Comparison of ENCODE assay signal across 25 cellular contexts in the genomic region with DNA sequence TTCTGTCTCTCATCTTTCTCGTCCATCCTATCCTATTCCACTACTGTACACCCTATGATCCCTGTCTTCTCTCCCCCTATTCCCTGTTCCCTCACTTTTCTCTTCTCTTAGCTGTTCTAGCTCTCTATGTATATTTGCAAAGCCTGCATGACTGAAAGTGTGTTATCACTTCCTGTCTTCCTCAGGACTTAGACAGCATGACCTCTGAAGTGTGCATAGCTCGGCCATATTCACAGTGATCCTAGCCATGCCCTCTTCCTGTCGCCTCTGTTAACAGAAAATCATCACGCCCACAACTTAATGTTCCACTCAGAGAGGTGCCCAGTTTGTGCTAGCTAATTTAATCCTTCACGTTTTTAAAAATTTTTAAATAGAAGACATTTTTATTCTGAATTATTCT. TPM values are rescaled to one million over a fixed set of nuclear protein-coding genes. Genes with fewer than 3 reads are reported as not detected.
"Had no signal": no experiment of that assay in that cellular context is flagged by ENCODE, and none has a peak within 500 bp of the region (broad histone marks: within the 10 kb centered on the region; RNA-seq: fewer than 3 reads in every experiment).

No MANE protein-coding gene starts in this region.

- H3K4me1 Mint-ChIP-seq: activated B cell treated with CpG ODN at 0.5 μM for 24 hours; activated naive CD8-positive, alpha-beta T cell treated with anti-CD3 and anti-CD28 coated beads for 36 hours; naive B cell; stimulated activated naive B cell treated with anti-CD40 and anti-IgM and Interleukin-4, amounts not matched to agents 10 μg/mL and 1 μg/mL and 100 μg/mL, for 72 hours had no signal

- H3K9ac ChIP-seq: neural progenitor cell had no signal

- H3K9me3 Mint-ChIP-seq: activated B cell treated with CpG ODN at 0.5 μM for 24 hours; activated naive CD8-positive, alpha-beta T cell treated with anti-CD3 and anti-CD28 coated beads for 36 hours; activated T-cell treated with anti-CD3 and anti-CD28 coated beads, Interleukin-2, amount 50 U/mL, for 4 hours; activated T-helper 2 cell treated with anti-CD3 and anti-CD28 coated beads, Interferon-gamma antibody, Interleukin-2, Interleukin-4, amounts not matched to agents 10 μg/mL and 5 μg/mL and 100 μg/mL, durations not matched to agents 14 hours and 24 hours and 36 hours; neural progenitor cell; stimulated activated naive B cell treated with anti-CD40 and anti-IgM and Interleukin-4, amounts not matched to agents 10 μg/mL and 1 μg/mL and 100 μg/mL, for 72 hours; T-helper 2 cell treated with Interferon-gamma antibody and Interleukin-4, amounts not matched to agents 5 μg/mL and 100 μg/mL, for 36 hours had no signal

- H3K4me3 ChIP-seq: breast epithelium, coronary artery, heart left ventricle, lower lobe of right lung, neural progenitor cell, right lobe of liver, uterus had no signal

- H2AFZ ChIP-seq: neural progenitor cell had no signal

- H3K4me2 ChIP-seq: neural progenitor cell had no signal

- H3K27me3 ChIP-seq: heart left ventricle, neural progenitor cell, right lobe of liver, uterus had no signal

- H3K4me3 Mint-ChIP-seq: activated B cell treated with CpG ODN at 0.5 μM for 24 hours; activated naive CD8-positive, alpha-beta T cell treated with anti-CD3 and anti-CD28 coated beads for 36 hours; activated T-cell treated with anti-CD3 and anti-CD28 coated beads, Interleukin-2, amount 50 U/mL, for 4 hours; naive B cell; neural progenitor cell; stimulated activated naive B cell treated with anti-CD40 and anti-IgM and Interleukin-4, amounts not matched to agents 10 μg/mL and 1 μg/mL and 100 μg/mL, for 72 hours; T-helper 2 cell treated with Interferon-gamma antibody and Interleukin-4, amounts not matched to agents 5 μg/mL and 100 μg/mL, for 36 hours had no signal

- H3K36me3 Mint-ChIP-seq: activated naive CD8-positive, alpha-beta T cell treated with anti-CD3 and anti-CD28 coated beads for 36 hours; naive B cell; neural progenitor cell; stimulated activated naive B cell treated with anti-CD40 and anti-IgM and Interleukin-4, amounts not matched to agents 10 μg/mL and 1 μg/mL and 100 μg/mL, for 72 hours had no signal

- H3K27ac ChIP-seq: breast epithelium, coronary artery, heart left ventricle, lower lobe of right lung, neural progenitor cell, right lobe of liver, uterus had no signal

- H3K27ac Mint-ChIP-seq: activated B cell treated with CpG ODN at 0.5 μM for 24 hours; activated naive CD8-positive, alpha-beta T cell treated with anti-CD3 and anti-CD28 coated beads for 36 hours; activated T-helper 2 cell treated with anti-CD3 and anti-CD28 coated beads, Interferon-gamma antibody, Interleukin-2, Interleukin-4, amounts not matched to agents 10 μg/mL and 5 μg/mL and 100 μg/mL, durations not matched to agents 14 hours and 24 hours and 36 hours; naive B cell; neural progenitor cell; stimulated activated naive B cell treated with anti-CD40 and anti-IgM and Interleukin-4, amounts not matched to agents 10 μg/mL and 1 μg/mL and 100 μg/mL, for 72 hours; T-helper 2 cell treated with Interferon-gamma antibody and Interleukin-4, amounts not matched to agents 5 μg/mL and 100 μg/mL, for 36 hours had no signal

- H3K4me1 ChIP-seq: breast epithelium, heart left ventricle, lower lobe of right lung, right lobe of liver, uterus had no signal

- H3K36me3 ChIP-seq: breast epithelium, heart left ventricle, lower lobe of right lung, neural progenitor cell, right lobe of liver, uterus had no signal

- ATAC-seq: activated T-cell treated with anti-CD3 and anti-CD28 coated beads, Interleukin-2, amount 50 U/mL, for 4 hours; heart left ventricle; lower lobe of right lung; stimulated activated naive B cell treated with anti-CD40 and anti-IgM and Interleukin-4, amounts not matched to agents 10 μg/mL and 1 μg/mL and 100 μg/mL, for 72 hours had no signal

- H3K27me3 Mint-ChIP-seq: activated B cell treated with CpG ODN at 0.5 μM for 24 hours; activated naive CD8-positive, alpha-beta T cell treated with anti-CD3 and anti-CD28 coated beads for 36 hours; naive B cell; stimulated activated naive B cell treated with anti-CD40 and anti-IgM and Interleukin-4, amounts not matched to agents 10 μg/mL and 1 μg/mL and 100 μg/mL, for 72 hours had no signal

- DNase-seq: activated B cell treated with CpG ODN at 0.5 μM for 24 hours; activated CD4-positive, alpha-beta T cell treated with anti-CD3 and anti-CD28 coated beads for 4 hours; activated CD4-positive, alpha-beta T cell treated with anti-CD3 and anti-CD28 coated beads, Interleukin-2, amount 50 U/mL, for 48 hours; activated CD8-positive, alpha-beta memory T cell treated with anti-CD3 and anti-CD28 coated beads, Interleukin-2, amount 50 U/mL, for 48 hours; activated naive CD4-positive, alpha-beta T cell; activated naive CD8-positive, alpha-beta T cell treated with anti-CD3 and anti-CD28 coated beads for 36 hours; activated T-cell treated with anti-CD3 and anti-CD28 coated beads, Interleukin-2, amount 50 U/mL, for 4 hours; heart left ventricle; islet precursor cell; lower lobe of right lung; mesendoderm; naive B cell; posterior cingulate gyrus; right lobe of liver; small intestine; stimulated activated CD4-positive, alpha-beta T cell treated with anti-CD3 and anti-CD28 coated beads, Interleukin-15, amount 100 ng/mL, for 24 hours; stimulated activated naive B cell treated with anti-CD40 and anti-IgM and Interleukin-4, amounts not matched to agents 10 μg/mL and 1 μg/mL and 100 μg/mL, for 72 hours; trophoblast cell; uterus had no signal

- H3K9me3 ChIP-seq: breast epithelium, heart left ventricle, lower lobe of right lung, right lobe of liver, uterus had no signal

RNA-seq across cellular contexts. Expression of a gene that starts 35.8 kb away (rescaled TPM):
- total RNA-seq: activated B cell treated with CpG ODN at 0.5 μM for 24 hours; activated CD8-positive, alpha-beta memory T cell treated with anti-CD3 and anti-CD28 coated beads for 36 hours; activated naive CD8-positive, alpha-beta T cell treated with anti-CD3 and anti-CD28 coated beads for 36 hours; activated T-cell treated with anti-CD3 and anti-CD28 coated beads, Interleukin-2, amount 50 U/mL, for 4 hours; activated T-helper 2 cell treated with anti-CD3 and anti-CD28 coated beads, Interferon-gamma antibody, Interleukin-2, Interleukin-4, amounts not matched to agents 10 μg/mL and 5 μg/mL and 100 μg/mL, durations not matched to agents 14 hours and 24 hours and 36 hours had no signal
